In the genomic region with DNA sequence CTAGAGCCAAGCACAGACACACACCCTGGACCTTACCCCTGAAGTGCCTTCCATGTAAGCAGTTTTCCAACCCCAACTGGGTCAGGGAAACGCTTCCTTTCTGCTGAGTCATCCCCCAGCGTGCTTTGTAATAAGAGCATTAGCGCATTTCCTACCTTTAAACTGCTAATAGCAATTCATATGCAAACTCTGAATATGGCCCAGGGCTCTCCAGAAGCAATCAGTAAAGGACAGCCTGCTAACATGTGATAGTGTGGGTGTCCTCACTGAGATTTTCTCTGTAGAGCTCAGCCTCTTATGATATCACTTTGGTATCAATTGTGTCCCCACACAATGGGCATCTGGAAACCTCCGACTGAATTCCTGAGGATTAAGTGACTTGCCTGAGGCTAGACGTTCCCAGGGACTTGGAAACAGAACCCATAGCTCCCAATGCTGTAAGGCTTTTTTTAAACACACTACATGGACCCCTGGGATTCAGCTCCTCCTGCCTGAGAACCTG, we compare ENCODE assay signal across 18 cellular contexts. TPM values are rescaled to one million over a fixed set of nuclear protein-coding genes. Genes with fewer than 3 reads are reported as not detected.
A peak's percentile ranks its signal among the peaks of the same experiment; 100 is the strongest.
DNase-seq lines count a peak whose midpoint lies in the region; ATAC-seq and TF ChIP-seq lines count a peak whose summit lies in the region.
"Had no signal": no experiment of that assay in that cellular context is flagged by ENCODE, and none has a peak within 500 bp of the region (broad histone marks: within the 10 kb centered on the region; RNA-seq: fewer than 3 reads in every experiment).

No MANE protein-coding gene starts in this region.

- no peaks in the 10 kb centered on the region for H3F3A ChIP-seq in SK-N-SH (replicated peaks; ENCODE audit: insufficient read depth)

- no peaks in the 10 kb centered on the region for H3K36me3 ChIP-seq in SK-N-SH (replicated peaks in 1 of 2; ENCODE audit: control insufficient read depth in 1 of 2, insufficient read depth in 2 of 2, low read length in 1 of 2)
- peaks cover 16% of the 10 kb centered on the region for H3K36me3 ChIP-seq in NT2/D1 (ENCODE audit: insufficient read depth, insufficient read length, low read length)
- H3K36me3 ChIP-seq in iPS DF 6.9 (ENCODE audit: control insufficient read depth, insufficient read depth, low read length): no peaks in the 10 kb centered on the region

- H4K20me1 ChIP-seq in SK-N-SH (ENCODE audit: insufficient read depth): no peaks in the 10 kb centered on the region

- no peak for TF ChIP-seq CTCF in SK-N-SH (IDR thresholded peaks at IDR 0.05)

- ATAC-seq in SK-N-SH treated with all-trans-retinoic acid at 6 μM for 48 hours: no peak
- no peak for ATAC-seq in GM18505 (IDR thresholded peaks at IDR 0.05; ENCODE audit: unreplicated experiment)
- ATAC-seq: Panc1 had no signal

- H3K9me2 ChIP-seq in SK-N-SH: no peaks in the 10 kb centered on the region

- H3K4me1 ChIP-seq in SK-N-SH (ENCODE audit: control insufficient read depth in 1 of 2, insufficient read depth in 2 of 2, low read depth in 1 of 2, low read length in 1 of 2) (peaks cover 0 to 7% of the 10 kb centered on the region in 2 experiments; a peak in 2 of 4 replicates), NT2/D1 (ENCODE audit: insufficient read depth, insufficient read length) (no peaks in the 10 kb centered on the region), iPS DF 6.9 (ENCODE audit: control insufficient read depth, insufficient read depth, low read length) (peaks cover 3% of the 10 kb centered on the region; the same call in 1 of the 2 replicates)
- H3K4me1 ChIP-seq: testis had no signal

- WGBS in SK-N-SH (ENCODE audit: low lambda C conversion rate): 17% methylated on average over 5 of the region's 5 CpGs
- no CpG with 5 or more reads among the region's 5 CpGs for WGBS in iPS DF 6.9 (ENCODE audit: insufficient coverage, insufficient read length)

- no peak for TF ChIP-seq EP300 in SK-N-SH (IDR thresholded peaks at IDR 0.05; ENCODE audit: borderline replicate concordance in 1 of 2, low read depth in 1 of 2, low read length in 1 of 2)

- H3K27ac ChIP-seq in SK-N-SH (ENCODE audit: low read depth in 2 of 2, low read length in 1 of 2) (no peak overlapping the region), iPS DF 6.9 (ENCODE audit: low read length) (peak overlapping the region; percentile 73)
- H3K27ac ChIP-seq: testis had no signal

- POLR2A ChIA-PET in SK-N-SH (lab: Yijun Ruan, JAX): no interaction called here

- no peak for TF ChIP-seq POLR2A in GM18505 (IDR thresholded peaks at IDR 0.05; ENCODE audit: borderline replicate concordance, extremely low read depth, insufficient read depth, insufficient read length)

- no peak overlapping the region for H3K4me3 ChIP-seq in SK-N-SH (ENCODE audit: low read depth in 2 of 2, low read length in 1 of 2)
- H3K4me3 ChIP-seq in NT2/D1 (ENCODE audit: insufficient read length, low read depth): no peak overlapping the region
- no peak overlapping the region for H3K4me3 ChIP-seq in iPS DF 6.9 (ENCODE audit: low read length)
- H3K4me3 ChIP-seq: testis had no signal

- H2AFZ ChIP-seq in SK-N-SH (ENCODE audit: low read depth): no peak overlapping the region

- H3K9me3 ChIP-seq in SK-N-SH (no peaks in the 10 kb centered on the region), NT2/D1 (ENCODE audit: insufficient read depth, low read length) (no peaks in the 10 kb centered on the region), iPS DF 6.9 (ENCODE audit: control insufficient read depth, insufficient read depth, low read length) (no peaks in the 10 kb centered on the region)
- H3K9me3 ChIP-seq: testis had no signal

- TF ChIP-seq RAD21 in SK-N-SH (IDR thresholded peaks at IDR 0.05; ENCODE audit: low read length): no peak

- CTCF ChIA-PET in SK-N-SH (lab: Yijun Ruan, JAX): interaction anchor here (0.8 kb wide), 1 partner anchor 72 kb away, joined by 3 read pairs; no protein-coding TSS in a partner anchor

- H3K79me2 ChIP-seq in SK-N-SH (ENCODE audit: insufficient read depth): no peaks in the 10 kb centered on the region

- H3K4me2 ChIP-seq in SK-N-SH: no peak overlapping the region

- H3K27me3 ChIP-seq in SK-N-SH (ENCODE audit: insufficient read depth) (no peaks in the 10 kb centered on the region), NT2/D1 (ENCODE audit: insufficient read depth, insufficient read length) (no peaks in the 10 kb centered on the region), iPS DF 6.9 (ENCODE audit: control insufficient read depth, insufficient read depth, low read length) (no peaks in the 10 kb centered on the region)
- H3K27me3 ChIP-seq: testis had no signal

- DNase-seq in SK-N-SH (peak; percentile 40), NT2/D1 (ENCODE audit: low read depth, low spot score) (peak; percentile 81), iPS DF 6.9 (ENCODE audit: low read depth, low spot score) (no peak), NCI-H226 (no peak), DMS79 (lab: John Stamatoyannopoulos, UW) (no peak)
- no peak for DNase-seq in stimulated activated naive CD4-positive, alpha-beta T cell (lab: John Stamatoyannopoulos, UW)
- DNase-seq: activated CD4-positive, alpha-beta T cell treated with anti-CD3 and anti-CD28 coated beads for 48 hours; activated effector memory CD4-positive, alpha-beta T cell treated with Interleukin-2 at 50 U/mL for 16 hours; CD4-positive, alpha-beta T cell; DMS53; dorsolateral prefrontal cortex; kidney glomerular epithelial cell; NCI-H2081 treated with DMSO at 0.1 percent for 48 hours; NCI-H774; testis had no signal

- H3K9ac ChIP-seq in SK-N-SH (no peak overlapping the region), NT2/D1 (ENCODE audit: insufficient read length, low read depth) (peak overlapping the region; percentile 5)

TF ChIP-seq in SK-N-SH, 30 proteins besides CTCF, POLR2A, EP300 and RAD21:
- TF ChIP-seq CHD2 (IDR thresholded peaks at IDR 0.05; ENCODE audit: low read length, partially characterized antibody): no peak
- no peak for TF ChIP-seq TEAD4 (IDR thresholded peaks at IDR 0.05; ENCODE audit: borderline replicate concordance, insufficient read depth)

TF ChIP-seq in SK-N-SH treated with all-trans-retinoic acid at 6 μM for 48 hours, 23 proteins besides CTCF, POLR2A, EP300 and RAD21 (continues in another document):
- TF ChIP-seq CSRNP3 (CRISPR knock-in tag; IDR thresholded peaks at IDR 0.05) (no peak), ZNF565 (CRISPR knock-in tag; conservative IDR thresholded peaks at IDR 0.05; ENCODE audit: low read depth) (no peak), BACH2 (CRISPR knock-in tag; IDR thresholded peaks at IDR 0.05; ENCODE audit: borderline replicate concordance) (no peak), PPARA (CRISPR knock-in tag; IDR thresholded peaks at IDR 0.05; ENCODE audit: borderline replicate concordance) (no peak), TCF4 (CRISPR knock-in tag; IDR thresholded peaks at IDR 0.05; ENCODE audit: borderline replicate concordance) (no peak), SNAI2 (CRISPR knock-in tag; IDR thresholded peaks at IDR 0.05) (no peak), PATZ1 (CRISPR knock-in tag; IDR thresholded peaks at IDR 0.05; ENCODE audit: borderline replicate concordance) (no peak), GLIS3 (CRISPR knock-in tag; IDR thresholded peaks at IDR 0.05) (no peak), OSR1 (CRISPR knock-in tag; IDR thresholded peaks at IDR 0.05) (no peak), ARNTL (CRISPR knock-in tag; IDR thresholded peaks at IDR 0.05; ENCODE audit: borderline replicate concordance, low read depth) (no peak), ESRRG (CRISPR knock-in tag; IDR thresholded peaks at IDR 0.05) (no peak)

RNA-seq across cellular contexts. Expression of gene GABRB3, which starts 5.6 kb away (rescaled TPM):
- polyA plus RNA-seq in SK-N-SH (2012; rRNA removed): 0.10 and 0.75 TPM in 2 replicates
- polyA plus RNA-seq in SK-N-SH (2012; cell fraction: cytosol; rRNA removed): 0.51 and 0.79 TPM in 2 replicates
- polyA plus RNA-seq in SK-N-SH (2012; cell fraction: nucleus; rRNA removed): 0.19 and 0.28 TPM in 2 replicates

Comparison
In these comparisons a context has a peak if more than half of its experiments do, and no peak if none do; other contexts are left out.
1. DNase-seq: peak in SK-N-SH (single experiment) and NT2/D1 (single experiment); none in iPS DF 6.9 (single experiment), NCI-H226 (single experiment), stimulated activated naive CD4-positive, alpha-beta T cell (0 of 6) and DMS79 (single experiment).